26 cellular contexts compared by ENCODE assay signal in the genomic region with DNA sequence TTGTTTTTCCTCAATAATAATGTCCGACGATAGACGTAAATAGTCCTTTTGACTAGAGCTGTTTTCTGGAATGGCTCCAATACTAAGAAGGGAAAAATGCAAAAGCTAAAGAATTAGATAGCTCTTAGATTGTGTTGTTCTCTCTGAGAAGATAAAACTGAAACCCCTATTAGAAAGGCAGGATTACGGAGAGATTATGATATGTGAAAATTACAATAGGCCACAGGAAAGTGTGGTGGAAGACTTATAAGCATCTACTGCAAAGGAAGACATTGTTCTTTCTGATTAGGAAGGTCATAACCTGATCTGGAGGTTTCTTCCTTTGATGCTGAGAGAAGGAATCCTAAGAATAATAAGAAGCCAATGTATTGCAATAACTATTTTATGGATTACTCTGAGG. TPM values are rescaled to one million over a fixed set of nuclear protein-coding genes. Genes with fewer than 3 reads are reported as not detected.
"Had no signal": no experiment of that assay in that cellular context is flagged by ENCODE, and none has a peak within 500 bp of the region (broad histone marks: within the 10 kb centered on the region; RNA-seq: fewer than 3 reads in every experiment).

No MANE protein-coding gene starts in this region.

- H3K36me3 Mint-ChIP-seq: IgD-negative memory B cell had no signal

- H3K9me3 ChIP-seq: SK-N-SH had no signal

- DNase-seq: Kasumi-1; MM.1S; NCI-H1092 treated with DMSO at 0.1 percent for 48 hours; NCI-H1436; NCI-H187; NCI-H2029; NCI-H2081 treated with DMSO at 0.1 percent for 48 hours; NCI-H2171; NCI-H226; NCI-H446; NCI-H510A; NCI-H524 treated with DMSO at 0.1 percent for 48 hours; NCI-H69; NCI-H774; NK-92 treated with Interleukin-12 subunit alpha and Interleukin-12 subunit beta, amount 100 ng/mL, for 24 hours; PC-3; SHP77; SK-N-SH; SW 1271 had no signal

- H3K4me3 ChIP-seq: K562 had no signal

- H3K4me3 Mint-ChIP-seq: IgD-negative memory B cell had no signal

- H3K27me3 Mint-ChIP-seq: IgD-negative memory B cell had no signal

- ATAC-seq: HepG2, K562, Panc1, PC-3 had no signal

- H3K4me1 Mint-ChIP-seq: IgD-negative memory B cell had no signal

- H3K27ac Mint-ChIP-seq: IgD-negative memory B cell had no signal

RNA-seq across cellular contexts. Expression of gene KCNJ16, which starts 33.5 kb away (rescaled TPM):
- total RNA-seq: HepG2, HT-29, M059J, OCI-LY7, PC-3 had no signal
